ENCODE assay signal across 10 cellular contexts in genomic region chr6:125363010-125363359, GRCh38.
DNase-seq lines count a peak whose midpoint lies in the region; ATAC-seq and TF ChIP-seq lines count a peak whose summit lies in the region.
"Had no signal": no experiment of that assay in that cellular context is flagged by ENCODE, and none has a peak within 500 bp of the region (broad histone marks: within the 10 kb centered on the region; RNA-seq: fewer than 3 reads in every experiment).

No MANE protein-coding gene starts in this region.

- H3K27ac Mint-ChIP-seq in MCF 10A (ENCODE audit: low read depth, unreplicated experiment): no peak overlapping the region

- no peaks in the 10 kb centered on the region for H3K9me3 ChIP-seq in suprapubic skin

- POLR2A ChIA-PET in MCF 10A (lab: Yijun Ruan, JAX): interaction anchor here (0.5 kb wide), 1 partner anchor 183 kb away, joined by 3 read pairs; no protein-coding TSS in a partner anchor

- DNase-seq in HS-5 (ENCODE audit: low read depth) (peak; percentile 25), MCF 10A (ENCODE audit: unreplicated experiment) (peak; percentile 56), kidney tubule cell (ENCODE audit: low spot score) (peak; percentile 75), suprapubic skin (ENCODE audit: low spot score in 2 of 2) (no peak), SIG-M5 treated with dmso at 0.1 percent for 504 hours (lab: John Stamatoyannopoulos, UW; ENCODE audit: unreplicated experiment) (no peak)
- no peak for DNase-seq in stimulated activated CD4-positive, alpha-beta T cell treated with anti-CD3 and anti-CD28 coated beads, Interleukin-15, amount 100 ng/mL, for 24 hours
- DNase-seq: SIG-M5 had no signal

- no peak for ATAC-seq in GM21723 (IDR thresholded peaks at IDR 0.05; ENCODE audit: unreplicated experiment)
- no peak for ATAC-seq in HG03521 (IDR thresholded peaks at IDR 0.05; ENCODE audit: unreplicated experiment)

- H3K36me3 ChIP-seq in suprapubic skin: no peaks in the 10 kb centered on the region

- 10% methylated on average over 11 of the region's 11 CpGs for WGBS in suprapubic skin

- peaks cover 65% of the 10 kb centered on the region for H3K27me3 Mint-ChIP-seq in MCF 10A (ENCODE audit: insufficient read depth, unreplicated experiment)

- H3K4me1 Mint-ChIP-seq in MCF 10A (ENCODE audit: insufficient read depth, unreplicated experiment): peaks cover 6% of the 10 kb centered on the region

- TF ChIP-seq CTCF in MCF 10A (IDR thresholded peaks at IDR 0.05; ENCODE audit: unreplicated experiment) (no peak), suprapubic skin (IDR thresholded peaks at IDR 0.05) (no peak)

- no peaks in the 10 kb centered on the region for H3K9me3 Mint-ChIP-seq in MCF 10A (ENCODE audit: unreplicated experiment)

- CTCF ChIA-PET in MCF 10A (lab: Yijun Ruan, JAX): interaction anchor here (0.5 to 1.0 kb wide), 2 partner anchors 32 to 50 kb away, joined by 3 to 4 read pairs; no protein-coding TSS in a partner anchor

- peak overlapping the region; percentile 46 for H3K4me3 ChIP-seq in suprapubic skin

- H3K27ac ChIP-seq in suprapubic skin: peak overlapping the region; percentile 56
- H3K27ac ChIP-seq: epithelial cell of prostate had no signal

- intact Hi-C loops in MCF 10A (cut with micrococcal nuclease): no loop called here

- no TSS peak for BruUV-seq in MCF 10A (replicated peaks; lab: Mats Ljungman, UMichigan)

- H3K4me1 ChIP-seq in suprapubic skin: peaks cover 19% of the 10 kb centered on the region

- no peaks in the 10 kb centered on the region for H3K36me3 Mint-ChIP-seq in MCF 10A (ENCODE audit: insufficient read depth, unreplicated experiment)

- no peak for TF ChIP-seq POLR2A in suprapubic skin (IDR thresholded peaks at IDR 0.05)

- H3K4me3 Mint-ChIP-seq in MCF 10A (ENCODE audit: unreplicated experiment): peak overlapping the region; percentile 31

- TF ChIP-seq EP300 in suprapubic skin (IDR thresholded peaks at IDR 0.05): no peak

- H3K27me3 ChIP-seq in suprapubic skin: peaks cover 4% of the 10 kb centered on the region

Comparison
In these comparisons a context has a peak if more than half of its experiments do, and no peak if none do; other contexts are left out.
1. DNase-seq: peak in HS-5 (single experiment), MCF 10A (single experiment) and kidney tubule cell (single experiment); none in suprapubic skin (0 of 2), SIG-M5 treated with dmso at 0.1 percent for 504 hours (single experiment) and stimulated activated CD4-positive, alpha-beta T cell treated with anti-CD3 and anti-CD28 coated beads, Interleukin-15, amount 100 ng/mL, for 24 hours (single experiment).